Comparison of ENCODE assay signal across 28 cellular contexts in genomic region chr11:125242141-125242780, GRCh38.
"Had no signal": no experiment of that assay in that cellular context is flagged by ENCODE, and none has a peak within 500 bp of the region (broad histone marks: within the 10 kb centered on the region; RNA-seq: fewer than 3 reads in every experiment).

No MANE protein-coding gene starts in this region.

- DNase-seq: activated CD4-positive, alpha-beta T cell treated with anti-CD3 and anti-CD28 coated beads, Interleukin-2, amount 10 ng/mL, durations not matched to agents 24 days and 14 days; activated CD4-positive, alpha-beta T cell treated with anti-CD3 and anti-CD28 coated beads, Interleukin-2, amount 50 U/mL, for 4 hours; activated CD8-positive, alpha-beta T cell treated with anti-CD3 and anti-CD28 coated beads for 36 hours; activated effector memory CD4-positive, alpha-beta T cell treated with anti-CD3 and anti-CD28 coated beads, Interleukin-2, amount 50 U/mL, for 16 hours; activated naive CD4-positive, alpha-beta T cell; activated naive CD4-positive, alpha-beta T cell treated with anti-CD3 and anti-CD28 coated beads, Interleukin-2, amount 50 U/mL, for 16 hours; activated naive CD8-positive, alpha-beta T cell treated with anti-CD3 and anti-CD28 coated beads for 36 hours; activated T-cell treated with anti-CD3 and anti-CD28 coated beads, Interleukin-2, amount 50 U/mL, for 1 hour; activated T-cell treated with anti-CD3 and anti-CD28 coated beads, Interleukin-2, amount 50 U/mL, for 72 hours; amniotic stem cell; Karpas-422; KBM-7; NCI-H1105; NCI-H1436 treated with DMSO at 0.1 percent for 48 hours; NCI-H1694 treated with DMSO at 0.1 percent for 48 hours; NCI-H2029; NCI-H510A; NCI-H526; NCI-H748 treated with DMSO at 0.1 percent for 48 hours; NK-92 treated with Interleukin-12 subunit alpha and Interleukin-12 subunit beta, amount 100 ng/mL, for 24 hours; PC-3; RPMI8226; SHP77 treated with DMSO at 0.1 percent for 48 hours; SK-N-SH had no signal

- H3K36me3 Mint-ChIP-seq: activated naive CD8-positive, alpha-beta T cell treated with anti-CD3 and anti-CD28 coated beads for 36 hours; IgD-negative memory B cell had no signal

- H3K9me3 Mint-ChIP-seq: activated CD4-positive, alpha-beta T cell treated with anti-CD3 and anti-CD28 coated beads, Interleukin-2, amount 10 ng/mL, durations not matched to agents 24 days and 14 days; activated CD8-positive, alpha-beta T cell treated with anti-CD3 and anti-CD28 coated beads for 36 hours; activated naive CD8-positive, alpha-beta T cell treated with anti-CD3 and anti-CD28 coated beads for 36 hours; activated T-cell treated with anti-CD3 and anti-CD28 coated beads, Interleukin-2, amount 50 U/mL, for 72 hours; activated T-helper 17 cell treated with anti-CD3 and anti-CD28 coated beads, Interleukin-2, amount 50 U/mL, for 72 hours; T-helper 1 cell treated with Interleukin-12 subunit alpha and Interleukin-12 subunit beta and Interleukin-4 antibody, amounts not matched to agents 30 μg/mL and 1 μg/mL, for 36 hours; T-helper 2 cell treated with Interferon-gamma antibody and Interleukin-4, amounts not matched to agents 5 μg/mL and 100 μg/mL, for 36 hours had no signal

- H3K27ac Mint-ChIP-seq: activated CD4-positive, alpha-beta T cell treated with anti-CD3 and anti-CD28 coated beads, Interleukin-2, amount 10 ng/mL, durations not matched to agents 24 days and 14 days; activated CD8-positive, alpha-beta T cell treated with anti-CD3 and anti-CD28 coated beads for 36 hours; activated naive CD8-positive, alpha-beta T cell treated with anti-CD3 and anti-CD28 coated beads for 36 hours; activated T-cell treated with anti-CD3 and anti-CD28 coated beads, Interleukin-2, amount 50 U/mL, for 72 hours; activated T-helper 17 cell treated with anti-CD3 and anti-CD28 coated beads, Interleukin-2, amount 50 U/mL, for 72 hours; IgD-negative memory B cell; T-helper 1 cell treated with Interleukin-12 subunit alpha and Interleukin-12 subunit beta and Interleukin-4 antibody, amounts not matched to agents 30 μg/mL and 1 μg/mL, for 36 hours; T-helper 2 cell treated with Interferon-gamma antibody and Interleukin-4, amounts not matched to agents 5 μg/mL and 100 μg/mL, for 36 hours had no signal

- ATAC-seq: activated CD8-positive, alpha-beta T cell treated with anti-CD3 and anti-CD28 coated beads for 36 hours; activated T-cell treated with anti-CD3 and anti-CD28 coated beads, Interleukin-2, amount 50 U/mL, for 72 hours; activated T-helper 17 cell treated with anti-CD3 and anti-CD28 coated beads, Interleukin-2, amount 50 U/mL, for 72 hours; PC-3 had no signal

- H3K4me1 Mint-ChIP-seq: activated CD4-positive, alpha-beta T cell treated with anti-CD3 and anti-CD28 coated beads, Interleukin-2, amount 10 ng/mL, durations not matched to agents 24 days and 14 days; activated naive CD8-positive, alpha-beta T cell treated with anti-CD3 and anti-CD28 coated beads for 36 hours; activated T-helper 17 cell treated with anti-CD3 and anti-CD28 coated beads, Interleukin-2, amount 50 U/mL, for 72 hours; IgD-negative memory B cell had no signal

- H3K4me3 Mint-ChIP-seq: activated CD4-positive, alpha-beta T cell treated with anti-CD3 and anti-CD28 coated beads, Interleukin-2, amount 10 ng/mL, durations not matched to agents 24 days and 14 days; activated CD8-positive, alpha-beta T cell treated with anti-CD3 and anti-CD28 coated beads for 36 hours; activated naive CD8-positive, alpha-beta T cell treated with anti-CD3 and anti-CD28 coated beads for 36 hours; activated T-cell treated with anti-CD3 and anti-CD28 coated beads, Interleukin-2, amount 50 U/mL, for 72 hours; activated T-helper 17 cell treated with anti-CD3 and anti-CD28 coated beads, Interleukin-2, amount 50 U/mL, for 72 hours; IgD-negative memory B cell; T-helper 1 cell treated with Interleukin-12 subunit alpha and Interleukin-12 subunit beta and Interleukin-4 antibody, amounts not matched to agents 30 μg/mL and 1 μg/mL, for 36 hours; T-helper 2 cell treated with Interferon-gamma antibody and Interleukin-4, amounts not matched to agents 5 μg/mL and 100 μg/mL, for 36 hours had no signal
